In genomic region chr15:35583863-35584528, GRCh38 we compare ENCODE assay signal across 25 cellular contexts. TPM values are rescaled to one million over a fixed set of nuclear protein-coding genes. Genes with fewer than 3 reads are reported as not detected.
DNase-seq lines count a peak whose midpoint lies in the region; ATAC-seq and TF ChIP-seq lines count a peak whose summit lies in the region.
"Had no signal": no experiment of that assay in that cellular context is flagged by ENCODE, and none has a peak within 500 bp of the region (broad histone marks: within the 10 kb centered on the region; RNA-seq: fewer than 3 reads in every experiment).

No MANE protein-coding gene starts in this region.

- no peak for TF ChIP-seq EP300 in stomach (IDR thresholded peaks at IDR 0.05)

- 33% methylated on average over 1 of the region's 1 CpG for WGBS in smooth muscle cell (ENCODE audit: low lambda C conversion rate)
- 26 to 59% (median 41%) methylated on average over 1 of the region's 1 CpG for WGBS in stomach, 5 donors

- peak; percentile 95 for ATAC-seq in Right ventricle myocardium inferior
- ATAC-seq: SK-N-SH treated with all-trans-retinoic acid at 6 μM for 48 hours; stimulated activated effector memory CD8-positive, alpha-beta T cell treated with anti-CD3 and anti-CD28 coated beads, Interleukin-12 subunit alpha, Interleukin-12 subunit beta, amount 100 ng/mL, for 72 hours had no signal

- no peak for TF ChIP-seq POLR2A in stomach (IDR thresholded peaks at IDR 0.05)

- no peaks in the 10 kb centered on the region for H3K79me2 ChIP-seq in smooth muscle cell (ENCODE audit: low read depth)
- H3K79me2 ChIP-seq: hepatocyte had no signal

- no peaks in the 10 kb centered on the region for H3F3A ChIP-seq in smooth muscle cell (ENCODE audit: low read depth)

- DNase-seq in Right ventricle myocardium inferior (ENCODE audit: missing footprints) (no peak), cardiac septum (ENCODE audit: low spot score) (no peak), globus pallidus (ENCODE audit: low spot score) (peak; percentile 0), midbrain (lab: John Stamatoyannopoulos, UW) (peak; percentile 4), HPDE6-E6E7 (ENCODE audit: extremely low spot score) (no peak), smooth muscle cell (lab: John Stamatoyannopoulos, UW; ENCODE audit: unreplicated experiment) (no peak), stomach (no peak)
- no peak for DNase-seq in stimulated activated CD4-positive, alpha-beta T cell treated with anti-CD3 and anti-CD28 coated beads, Interleukin-15, amount 100 ng/mL, for 24 hours
- DNase-seq: activated B cell treated with CpG ODN at 0.5 μM for 24 hours; activated CD4-positive, alpha-beta T cell treated with anti-CD3 and anti-CD28 coated beads, Interleukin-2, amount 50 U/mL, for 48 hours; activated gamma-delta T cell; COR-L47; effector CD8-positive, alpha-beta T cell; esophagus squamous epithelium; naive B cell; NCI-H2107; NCI-H524; sigmoid colon; T-helper 9 cell had no signal

- no peaks in the 10 kb centered on the region for H4K20me1 ChIP-seq in smooth muscle cell (ENCODE audit: low read depth)

- H3K4me3 ChIP-seq in smooth muscle cell (no peak overlapping the region), stomach (no peak overlapping the region)
- H3K4me3 ChIP-seq: esophagus squamous epithelium, hepatocyte, lung, sigmoid colon, tibial nerve had no signal

- H2AFZ ChIP-seq in smooth muscle cell (ENCODE audit: low read depth): no peak overlapping the region
- H2AFZ ChIP-seq: hepatocyte had no signal

- TF ChIP-seq CTCF in smooth muscle cell (IDR thresholded peaks at IDR 0.05; ENCODE audit: borderline replicate concordance, insufficient read depth, poor library complexity, severe bottlenecking): no peak
- TF ChIP-seq CTCF in stomach (IDR thresholded peaks at IDR 0.05): no peak

- no peaks in the 10 kb centered on the region for H3K36me3 ChIP-seq in smooth muscle cell (ENCODE audit: low read depth)
- no peaks in the 10 kb centered on the region for H3K36me3 ChIP-seq in stomach
- H3K36me3 ChIP-seq: esophagus squamous epithelium, sigmoid colon, tibial nerve had no signal

- no peaks in the 10 kb centered on the region for H3K9me3 ChIP-seq in smooth muscle cell (replicated peaks; ENCODE audit: low read depth)
- no peaks in the 10 kb centered on the region for H3K9me3 ChIP-seq in stomach
- H3K9me3 ChIP-seq: esophagus squamous epithelium, sigmoid colon, tibial nerve had no signal

- H3K4me1 ChIP-seq in smooth muscle cell (ENCODE audit: low read depth): no peaks in the 10 kb centered on the region
- H3K4me1 ChIP-seq in stomach: no peaks in the 10 kb centered on the region
- H3K4me1 ChIP-seq: esophagus squamous epithelium, tibial nerve had no signal

- no peak overlapping the region for H3K9ac ChIP-seq in smooth muscle cell (ENCODE audit: low read depth)

- no peak overlapping the region for H3K4me2 ChIP-seq in smooth muscle cell
- H3K4me2 ChIP-seq: hepatocyte had no signal

- intact Hi-C loops in Right ventricle myocardium inferior (cut with DNase I): no loop called here
- intact Hi-C loops in cardiac septum (cut with DNase I): loop anchor here (2.0 to 10.0 kb wide), 2 partner anchors 81 to 107 kb away; no protein-coding TSS in a partner anchor
- intact Hi-C loops in stomach (cut with DNase I; ENCODE audit: low total_unique reads): no loop called here

- H3K27me3 ChIP-seq in smooth muscle cell (ENCODE audit: low read depth): no peaks in the 10 kb centered on the region
- H3K27me3 ChIP-seq in stomach: no peaks in the 10 kb centered on the region
- H3K27me3 ChIP-seq: esophagus squamous epithelium, hepatocyte, sigmoid colon, tibial nerve had no signal

- H3K27ac ChIP-seq in smooth muscle cell (ENCODE audit: low read depth) (no peak overlapping the region), stomach (peak overlapping the region in 2 of 5 donors; percentile 6 to 28)
- H3K27ac ChIP-seq: 22Rv1, hepatocyte, tibial nerve had no signal

RNA-seq across cellular contexts. Expression of gene DPH6, which starts 38.0 kb away (rescaled TPM):
- total RNA-seq in Right ventricle myocardium inferior: 14.1 TPM
- 19.7 TPM for total RNA-seq in cardiac septum
- 6.5 and 19.9 TPM in 2 replicates for total RNA-seq in smooth muscle cell
- 4.0 and 14.4 TPM in 2 replicates for polyA plus RNA-seq in smooth muscle cell
- 10 to 100 TPM in 4 of 5 donors, 1 to 10 TPM in 1; 7.2 to 52.3 (median 27.7) TPM for total RNA-seq in stomach
- 10 to 100 TPM in 1 of 3 donors, 1 to 10 TPM in 2; 6.1 to 10.8 (median 6.5) TPM for polyA plus RNA-seq in stomach

Comparison
In these comparisons a context has a peak if more than half of its experiments do, and no peak if none do; other contexts are left out.
1. DNase-seq: peak in globus pallidus (single experiment) and midbrain (single experiment); none in Right ventricle myocardium inferior (single experiment), cardiac septum (single experiment), stimulated activated CD4-positive, alpha-beta T cell treated with anti-CD3 and anti-CD28 coated beads, Interleukin-15, amount 100 ng/mL, for 24 hours (single experiment), HPDE6-E6E7 (single experiment), smooth muscle cell (single experiment) and stomach (single experiment).